In the genomic region with DNA sequence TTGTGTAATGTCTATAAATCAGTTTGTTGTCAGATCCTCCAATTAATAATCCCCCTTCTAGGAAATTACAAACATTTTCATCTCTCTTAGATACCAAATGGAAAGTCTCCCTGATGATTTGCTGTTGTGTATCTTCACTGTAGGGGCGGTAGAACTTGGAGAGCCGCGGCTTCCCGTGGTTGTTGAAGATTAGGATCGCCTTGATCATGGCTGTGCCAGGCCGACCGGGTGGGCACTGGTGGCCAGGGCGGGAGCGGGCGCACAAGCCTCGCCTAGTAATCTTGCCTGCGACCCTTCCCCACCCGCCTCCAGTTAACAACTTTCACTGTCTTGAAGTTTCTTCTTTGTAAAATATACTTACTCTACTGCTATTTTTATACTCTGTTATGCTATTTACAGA, we compare ENCODE assay signal across 8 cellular contexts.
DNase-seq lines count a peak whose midpoint lies in the region; ATAC-seq, FAIRE-seq and TF ChIP-seq lines count a peak whose summit lies in the region.
"Not testable (repeated sequence)": the region's sequence is repeated elsewhere in the genome, so short reads cannot be mapped to it uniquely, and the experiment has no call there.

No MANE protein-coding gene starts in this region.

- H3K36me3 ChIP-seq in A673 (ENCODE audit: insufficient read depth, low read length, poor library complexity, severe bottlenecking); hepatocyte (replicated peaks; ENCODE audit: insufficient read depth, low read depth); aorta (ENCODE audit: control insufficient read depth in 1 of 2, insufficient read depth in 2 of 2, low read length in 1 of 2): not testable (repeated sequence)

- not testable (repeated sequence) for H3K4me2 ChIP-seq in hepatocyte

- not testable (repeated sequence) for H3K4me3 ChIP-seq in A673 (ENCODE audit: low read depth, low read length, poor library complexity, severe bottlenecking); hepatocyte; aorta (ENCODE audit: low read length in 2 of 2)

- H3K9me3 ChIP-seq in A673 (ENCODE audit: low read depth, low read length, poor library complexity, severe bottlenecking); hepatocyte (ENCODE audit: low read depth); aorta (ENCODE audit: control insufficient read depth, low read length): not testable (repeated sequence)

- not testable (repeated sequence) for H3K9me3 Mint-ChIP-seq in mesothelial cell of epicardium

- peak overlapping the region; percentile 3 for H3K27ac ChIP-seq in A673 (ENCODE audit: low read depth, low read length, poor library complexity, severe bottlenecking)
- H3K27ac ChIP-seq in RWPE1 = peak overlapping the region; percentile 63
- H3K27ac ChIP-seq in VCaP = peak overlapping the region; percentile 73
- H3K27ac ChIP-seq in hepatocyte = peak overlapping the region; percentile 7
- not testable (repeated sequence) for H3K27ac ChIP-seq in aorta (ENCODE audit: low read depth in 1 of 2, low read length in 2 of 2)

- TF ChIP-seq CTCF in A673 (conservative IDR thresholded peaks at IDR 0.05; ENCODE audit: low read depth, low read length); RWPE1 (conservative IDR thresholded peaks at IDR 0.05; ENCODE audit: low read depth); VCaP (conservative IDR thresholded peaks at IDR 0.05); hepatocyte (IDR thresholded peaks at IDR 0.05; ENCODE audit: poor library complexity); mesothelial cell of epicardium (IDR thresholded peaks at IDR 0.05; ENCODE audit: unreplicated experiment): not testable (repeated sequence)

- H4K20me1 ChIP-seq in hepatocyte (ENCODE audit: insufficient read depth, poor library complexity, severe bottlenecking) = not testable (repeated sequence)

- not testable (repeated sequence) for BruUV-seq in A673 (replicated peaks; lab: Mats Ljungman, UMichigan)

- H3K27me3 Mint-ChIP-seq in mesothelial cell of epicardium (ENCODE audit: low read depth) = not testable (repeated sequence)

- POLR2A ChIA-PET in A673 (lab: Charles Lee; ENCODE audit: low non-redundant PET); RWPE1 (lab: Yijun Ruan, JAX; ENCODE audit: low non-redundant PET): not testable (repeated sequence)

- H3K9me2 ChIP-seq in hepatocyte (replicated peaks; ENCODE audit: insufficient read depth) = not testable (repeated sequence)

- not testable (repeated sequence) for DNase-seq in A673 (ENCODE audit: low spot score); HTR-8/SVneo (ENCODE audit: insufficient read length, low spot score); RWPE1 (ENCODE audit: low spot score); hepatocyte (ENCODE audit: low spot score); mesothelial cell of epicardium (ENCODE audit: low spot score in 2 of 2, unreplicated experiment in 2 of 2)
- peak in 1 of 2 donors; percentile 76 for DNase-seq in aorta

- H3K36me3 Mint-ChIP-seq in mesothelial cell of epicardium = peaks cover 11% of the 10 kb centered on the region

- not testable (repeated sequence) for H3K27me3 ChIP-seq in A673 (replicated peaks; ENCODE audit: insufficient read depth, low read depth, low read length, poor library complexity); hepatocyte; aorta (ENCODE audit: control insufficient read depth in 1 of 2, insufficient read depth in 2 of 2, low read length in 1 of 2)

- H3K4me1 ChIP-seq in A673 (ENCODE audit: insufficient read depth, low read length, poor library complexity, severe bottlenecking) = peaks cover 36% of the 10 kb centered on the region
- H3K4me1 ChIP-seq in hepatocyte (ENCODE audit: insufficient read depth); aorta (ENCODE audit: control insufficient read depth in 1 of 2, insufficient read depth in 2 of 2, low read length in 2 of 2): not testable (repeated sequence)

- 93% methylated on average over 13 of the region's 13 CpGs for WGBS in hepatocyte (ENCODE audit: low lambda C conversion rate, missing lambda C conversion rate)
- WGBS in aorta, 2 donors = 74 to 77% methylated on average over 13 of the region's 13 CpGs

- intact Hi-C loops in A673 (cut with micrococcal nuclease; ENCODE audit: unreplicated experiment); aorta (cut with DNase I): not testable (repeated sequence)

- H2AFZ ChIP-seq in hepatocyte = not testable (repeated sequence)

- ATAC-seq in aorta (ENCODE audit: low FRiP score) = peak; percentile 33

- H3K79me2 ChIP-seq in hepatocyte = peaks cover 78% of the 10 kb centered on the region

- CTCF ChIA-PET in A673 (lab: Charles Lee); RWPE1 (lab: Yijun Ruan, JAX): not testable (repeated sequence)

- H3K4me3 Mint-ChIP-seq in mesothelial cell of epicardium = not testable (repeated sequence)

- H3K4me1 Mint-ChIP-seq in mesothelial cell of epicardium = peaks cover 19% of the 10 kb centered on the region

- H3K27ac Mint-ChIP-seq in mesothelial cell of epicardium = peak overlapping the region; percentile 74

- FAIRE-seq in HTR-8/SVneo (lab: Jason Lieb, UNC) (peak; percentile 66), colon (lab: Jason Lieb, UNC) (peak; percentile 10)
